In the genomic region with DNA sequence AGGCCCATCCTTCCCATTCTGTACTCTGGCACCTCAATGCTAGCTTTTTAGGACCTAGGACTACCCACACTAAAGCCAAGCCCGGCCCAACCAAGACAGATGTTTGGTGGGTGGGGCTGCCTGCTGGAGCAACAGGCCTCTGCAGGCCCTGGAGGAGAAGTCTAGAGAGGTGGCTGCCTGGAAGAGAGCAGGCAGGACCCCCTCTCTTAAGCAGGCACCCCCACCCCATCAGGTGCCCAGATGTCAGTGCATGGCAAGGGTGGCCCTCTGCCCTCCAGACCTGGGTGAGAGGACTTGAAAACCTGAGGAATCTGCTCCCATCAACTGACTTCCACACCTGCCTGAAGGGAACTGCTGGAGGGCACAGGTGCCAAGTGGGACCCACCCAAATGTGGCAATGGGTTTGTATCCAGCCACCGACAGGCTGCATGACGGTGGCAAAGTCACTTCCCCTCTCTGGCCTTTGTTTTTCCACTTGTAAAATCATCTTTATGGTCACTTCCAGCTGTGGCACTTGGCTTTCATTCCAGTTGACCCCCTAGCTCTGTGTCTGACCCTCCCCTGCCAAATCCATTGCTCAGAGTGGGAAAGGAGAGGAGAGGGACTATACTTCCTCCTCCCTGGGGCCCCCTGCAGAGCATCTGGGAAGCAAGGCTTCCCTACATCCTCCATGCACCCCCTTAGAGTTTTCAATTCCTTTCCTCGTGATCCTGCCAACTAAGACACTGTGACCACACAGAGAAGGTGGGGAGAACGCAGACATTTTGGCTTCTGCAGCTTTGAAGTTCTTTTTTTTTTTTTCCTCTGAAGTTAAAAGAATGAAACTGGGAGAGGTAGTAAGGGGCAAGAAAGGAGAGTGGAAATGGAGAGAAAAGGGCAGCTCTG, we compare ENCODE assay signal across 7 cellular contexts. TPM values are rescaled to one million over a fixed set of nuclear protein-coding genes. Genes with fewer than 3 reads are reported as not detected.
DNase-seq lines count a peak whose midpoint lies in the region; ATAC-seq and TF ChIP-seq lines count a peak whose summit lies in the region.

No MANE protein-coding gene starts in this region.

- ATAC-seq in left lung (peak; percentile 1), GM21367 (IDR thresholded peaks at IDR 0.05; ENCODE audit: unreplicated experiment) (no peak)

- H3K27me3 Mint-ChIP-seq in IgD-negative memory B cell = no peaks in the 10 kb centered on the region
- H3K27me3 Mint-ChIP-seq in activated naive CD4-positive, alpha-beta T cell treated with anti-CD3 and anti-CD28 coated beads, Interleukin-2, amount 50 U/mL, for 24 hours = no peaks in the 10 kb centered on the region

- H3K27ac Mint-ChIP-seq in IgD-negative memory B cell = peak overlapping the region; percentile 94 to 97 (median 96)
- peak overlapping the region; percentile 99 for H3K27ac Mint-ChIP-seq in activated naive CD4-positive, alpha-beta T cell treated with anti-CD3 and anti-CD28 coated beads, Interleukin-2, amount 50 U/mL, for 24 hours

- H3K36me3 ChIP-seq in left lung = peaks cover 0 to 6% of the 10 kb centered on the region in 2 donors

- H3K9me3 ChIP-seq in left lung = no peaks in the 10 kb centered on the region

- no peaks in the 10 kb centered on the region for H3K27me3 ChIP-seq in left lung

- peak in 1 of 2 donors; percentile 30 for DNase-seq in left lung
- DNase-seq in substantia nigra (lab: John Stamatoyannopoulos, UW) = no peak
- DNase-seq in activated gamma-delta T cell treated with Interleukin-2 at 50 U/mL for 16 hours = no peak
- DNase-seq in NCI-H524 treated with DMSO at 0.1 percent for 48 hours (lab: John Stamatoyannopoulos, UW) = no peak

- intact Hi-C loops in left lung (cut with DNase I) = no loop called here

- H3K4me3 Mint-ChIP-seq in IgD-negative memory B cell = peak overlapping the region; percentile 94 to 96 (median 95)
- peak overlapping the region; percentile 90 for H3K4me3 Mint-ChIP-seq in activated naive CD4-positive, alpha-beta T cell treated with anti-CD3 and anti-CD28 coated beads, Interleukin-2, amount 50 U/mL, for 24 hours

- H3K27ac ChIP-seq in left lung (peak overlapping the region; percentile 90 to 95), substantia nigra (ENCODE audit: low read depth, low read length, poor library complexity, severe bottlenecking) (peak overlapping the region; percentile 76)

- H3K4me3 ChIP-seq in left lung = peak overlapping the region in 1 of 2 donors; percentile 79

- H3K4me1 Mint-ChIP-seq in IgD-negative memory B cell = peaks cover 20 to 29% (median 22%) of the 10 kb centered on the region in 3 donors
- H3K4me1 Mint-ChIP-seq in activated naive CD4-positive, alpha-beta T cell treated with anti-CD3 and anti-CD28 coated beads, Interleukin-2, amount 50 U/mL, for 24 hours = peaks cover 59% of the 10 kb centered on the region

- no peaks in the 10 kb centered on the region for H3K9me3 Mint-ChIP-seq in IgD-negative memory B cell
- no peaks in the 10 kb centered on the region for H3K9me3 Mint-ChIP-seq in activated naive CD4-positive, alpha-beta T cell treated with anti-CD3 and anti-CD28 coated beads, Interleukin-2, amount 50 U/mL, for 24 hours

- H3K4me1 ChIP-seq in left lung = peaks cover 16 to 63% of the 10 kb centered on the region in 2 donors

- TF ChIP-seq CTCF in left lung (IDR thresholded peaks at IDR 0.05) = no peak

- H3K36me3 Mint-ChIP-seq in IgD-negative memory B cell = peaks cover 2% of the 10 kb centered on the region
- peaks cover 18% of the 10 kb centered on the region for H3K36me3 Mint-ChIP-seq in activated naive CD4-positive, alpha-beta T cell treated with anti-CD3 and anti-CD28 coated beads, Interleukin-2, amount 50 U/mL, for 24 hours

RNA-seq across cellular contexts. Expression of a gene that starts 1.6 kb away (rescaled TPM):
- 63.0 TPM for polyA plus RNA-seq in IgD-negative memory B cell
- total RNA-seq in left lung = 10 to 100 TPM; 29.3 to 47.4 TPM

RNA-seq across cellular contexts. Expression of a gene that starts 10.5 kb away (rescaled TPM):
- polyA plus RNA-seq in IgD-negative memory B cell = 60.4 TPM
- total RNA-seq in left lung = 10 to 100 TPM; 41.5 to 70.9 TPM
